1 cellular context compared by ENCODE assay signal in the genomic region with DNA sequence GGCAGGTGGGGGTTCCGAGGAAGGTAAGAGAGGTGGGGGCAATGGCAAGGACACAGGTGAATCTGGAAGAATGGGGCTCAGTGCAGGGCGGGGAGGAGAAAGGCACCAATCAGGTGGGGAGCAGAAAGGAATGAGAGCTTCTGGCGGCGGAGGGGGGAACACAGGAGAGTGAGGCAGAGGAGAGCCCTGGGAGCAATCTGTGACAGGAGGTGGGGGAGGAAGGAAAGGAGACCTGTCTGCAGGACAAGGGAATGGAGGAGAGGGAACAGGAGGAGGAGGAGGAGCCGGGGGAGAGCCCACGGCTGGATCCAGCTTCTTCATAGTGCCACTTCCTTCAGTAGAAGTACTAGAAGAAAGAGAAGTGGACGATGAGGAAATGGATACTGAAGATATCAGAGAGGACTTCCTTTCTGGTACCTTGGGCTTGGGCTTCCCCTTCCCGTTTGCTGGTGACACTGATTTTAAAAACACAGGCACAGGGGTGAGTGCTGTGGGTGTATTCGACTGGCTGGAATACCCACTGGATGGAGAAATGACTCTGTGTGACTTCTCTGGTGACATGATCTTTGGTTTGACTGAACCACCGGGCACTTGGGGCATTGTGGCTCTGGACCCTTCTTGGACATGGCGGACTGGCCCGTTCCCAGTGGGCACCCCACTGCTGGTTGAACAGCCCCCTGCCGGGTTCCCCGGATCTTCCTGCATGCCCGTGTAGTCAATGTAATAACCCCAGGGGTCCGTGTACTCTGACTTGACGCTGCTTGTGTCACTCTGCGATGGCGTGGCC.
TF ChIP-seq lines count a peak whose summit lies in the region.

No MANE protein-coding gene starts in this region.

TF ChIP-seq in SK-N-SH treated with all-trans-retinoic acid at 6 μM for 48 hours, 23 proteins besides CTCF, POLR2A, EP300 and RAD21 (continued from another document):
- TF ChIP-seq, protein P1, sequence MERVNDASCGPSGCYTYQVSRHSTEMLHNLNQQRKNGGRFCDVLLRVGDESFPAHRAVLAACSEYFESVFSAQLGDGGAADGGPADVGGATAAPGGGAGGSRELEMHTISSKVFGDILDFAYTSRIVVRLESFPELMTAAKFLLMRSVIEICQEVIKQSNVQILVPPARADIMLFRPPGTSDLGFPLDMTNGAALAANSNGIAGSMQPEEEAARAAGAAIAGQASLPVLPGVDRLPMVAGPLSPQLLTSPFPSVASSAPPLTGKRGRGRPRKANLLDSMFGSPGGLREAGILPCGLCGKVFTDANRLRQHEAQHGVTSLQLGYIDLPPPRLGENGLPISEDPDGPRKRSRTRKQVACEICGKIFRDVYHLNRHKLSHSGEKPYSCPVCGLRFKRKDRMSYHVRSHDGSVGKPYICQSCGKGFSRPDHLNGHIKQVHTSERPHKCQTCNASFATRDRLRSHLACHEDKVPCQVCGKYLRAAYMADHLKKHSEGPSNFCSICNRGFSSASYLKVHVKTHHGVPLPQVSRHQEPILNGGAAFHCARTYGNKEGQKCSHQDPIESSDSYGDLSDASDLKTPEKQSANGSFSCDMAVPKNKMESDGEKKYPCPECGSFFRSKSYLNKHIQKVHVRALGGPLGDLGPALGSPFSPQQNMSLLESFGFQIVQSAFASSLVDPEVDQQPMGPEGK (CRISPR knock-in tag; IDR thresholded peaks at IDR 0.05; ENCODE audit: borderline replicate concordance), result no peak
TF ChIP-seq in SK-N-SH treated with all-trans-retinoic acid at 6 μM for 48 hours: peak in this region for 0.
